Comparison of ENCODE assay signal across 28 cellular contexts in genomic region chr15:88987590-88987950, GRCh38.
A peak's percentile ranks its signal among the peaks of the same experiment; 100 is the strongest.
DNase-seq lines count a peak whose midpoint lies in the region; ATAC-seq, FAIRE-seq and TF ChIP-seq lines count a peak whose summit lies in the region.
"Had no signal": no experiment of that assay in that cellular context is flagged by ENCODE, and none has a peak within 500 bp of the region (broad histone marks: within the 10 kb centered on the region; RNA-seq: fewer than 3 reads in every experiment).

No MANE protein-coding gene starts in this region.

- H3K23ac ChIP-seq in H1 (ENCODE audit: insufficient read length) = no peak overlapping the region
- no peak overlapping the region for H3K23ac ChIP-seq in mesenchymal stem cell (ENCODE audit: low read length in 2 of 2)

- H3K79me1 ChIP-seq in H1 (ENCODE audit: low read depth, low read length) (no peaks in the 10 kb centered on the region), mesenchymal stem cell (replicated peaks; ENCODE audit: low read length, poor library complexity, severe bottlenecking) (no peaks in the 10 kb centered on the region)

- H4K20me1 ChIP-seq in H1 (replicated peaks in 1 of 2; ENCODE audit: control insufficient read depth in 1 of 2, insufficient read depth in 2 of 2, low read length in 2 of 2) = no peaks in the 10 kb centered on the region

- TF ChIP-seq EP300 in H1 (IDR thresholded peaks at IDR 0.05; ENCODE audit: borderline replicate concordance in 1 of 2, low read depth in 2 of 2, low read length in 2 of 2) (no peak), transverse colon (IDR thresholded peaks at IDR 0.05; ENCODE audit: low read depth) (no peak)

- TF ChIP-seq POLR2A in H1 (IDR thresholded peaks at IDR 0.05; ENCODE audit: control extremely low read depth in 1 of 2, low read depth in 2 of 2, low read length in 2 of 2) = no peak
- TF ChIP-seq POLR2A in transverse colon (IDR thresholded peaks at IDR 0.05) = no peak

- peak overlapping the region; percentile 70 for H4K5ac ChIP-seq in H1 (ENCODE audit: insufficient read length, low read depth, low read length)

- CTCF ChIA-PET in AG04450 (lab: Charles Lee) = interaction anchor here (1.4 to 2.5 kb wide), 2 partner anchors 16 to 83 kb away, joined by 7 to 8 read pairs; no protein-coding TSS in a partner anchor
- CTCF ChIA-PET in H1 (lab: Charles Lee; ENCODE audit: partially characterized antibody) = interaction anchor here (1.1 to 3.5 kb wide), 8 partner anchors 9 to 90 kb away, joined by 3 to 13 read pairs (median 6); no protein-coding TSS in a partner anchor

- H4K91ac ChIP-seq in H1 (replicated peaks; ENCODE audit: insufficient read length, low read length) (peak overlapping the region; percentile 96), mesenchymal stem cell (ENCODE audit: low read length) (no peak overlapping the region)

- H3K27me3 ChIP-seq in AG04450 (ENCODE audit: control insufficient read depth, insufficient read depth, low read length) (no peaks in the 10 kb centered on the region), HUES64 (ENCODE audit: insufficient read depth, low read length) (no peaks in the 10 kb centered on the region), H1 (replicated peaks in 1 of 4; ENCODE audit: control insufficient read depth in 3 of 4, extremely low read depth in 1 of 4, insufficient read depth in 3 of 4, low read length in 3 of 4) (no peaks in the 10 kb centered on the region), mesenchymal stem cell (ENCODE audit: control insufficient read depth in 1 of 2, insufficient read depth in 1 of 2, low read length in 2 of 2) (no peaks in the 10 kb centered on the region), transverse colon (peaks cover 4% of the 10 kb centered on the region)
- H3K27me3 ChIP-seq: BE2C, thyroid gland had no signal

- peak overlapping the region; percentile 53 to 61 for H3K4me2 ChIP-seq in H1 (ENCODE audit: insufficient read depth in 1 of 2, low read depth in 2 of 2, low read length in 2 of 2)
- no peak overlapping the region for H3K4me2 ChIP-seq in mesenchymal stem cell (ENCODE audit: low read length, poor library complexity, severe bottlenecking)

- H3K4ac ChIP-seq in H1 (replicated peaks; ENCODE audit: insufficient read length, low read depth, low read length) (peak overlapping the region; percentile 98), mesenchymal stem cell (ENCODE audit: low read depth in 1 of 2, low read length in 2 of 2) (no peak overlapping the region)

- H2BK12ac ChIP-seq in H1 (ENCODE audit: low read depth, low read length) (peak overlapping the region; percentile 96), mesenchymal stem cell (ENCODE audit: low read length in 2 of 2) (no peak overlapping the region)

- intact Hi-C loops in transverse colon (cut with DNase I; ENCODE audit: low total_unique reads) = no loop called here

- FAIRE-seq in H1 (lab: Jason Lieb, UNC) (no peak), urothelium cell line (lab: Jason Lieb, UNC) (no peak)
- FAIRE-seq: GM12878, TTC549 had no signal

- H2BK15ac ChIP-seq in H1 (ENCODE audit: low read length) = peak overlapping the region; percentile 10; the same call in 1 of the 2 replicates
- no peak overlapping the region for H2BK15ac ChIP-seq in mesenchymal stem cell (ENCODE audit: low read depth, poor library complexity, severe bottlenecking)

- H3K27ac ChIP-seq in AG04450 (ENCODE audit: low read depth, low read length) = peak overlapping the region; percentile 89
- peak overlapping the region; percentile 96 for H3K27ac ChIP-seq in HUES64 (ENCODE audit: low read depth, low read length)
- H3K27ac ChIP-seq in H1 (ENCODE audit: low read depth, low read length) = peak overlapping the region; percentile 80
- no peak overlapping the region for H3K27ac ChIP-seq in mesenchymal stem cell (ENCODE audit: low read length, poor library complexity, severe bottlenecking)
- no peak overlapping the region for H3K27ac ChIP-seq in transverse colon
- H3K27ac ChIP-seq: spleen, thyroid gland had no signal

- POLR2A ChIA-PET in AG04450 (lab: Yijun Ruan, JAX) = no interaction called here
- POLR2A ChIA-PET in H1 (lab: Charles Lee; ENCODE audit: partially characterized antibody) = interaction anchor here (0.9 to 11.2 kb wide), 12 partner anchors 7 to 92 kb away, joined by 3 to 145 read pairs (median 8); partner anchors contain the start of genes HAPLN3 and MFGE8

- H3K56ac ChIP-seq in H1 (replicated peaks; ENCODE audit: insufficient read length, low read depth, low read length) = peak overlapping the region; percentile 72

- in situ Hi-C loops in transverse colon (cut with MboI; ENCODE audit: low pct_ligation_motif_present in 1 of 4, low pct_unique_long_range_greater_than_20kb in 1 of 4, low sequenced_read_pairs in 3 of 4) = no loop called here

- peak overlapping the region; percentile 95 for H2BK120ac ChIP-seq in H1 (replicated peaks; ENCODE audit: low read depth, low read length)
- peak overlapping the region; percentile 82 for H2BK120ac ChIP-seq in mesenchymal stem cell (ENCODE audit: low read depth, low read length)

- H2BK5ac ChIP-seq in H1 (ENCODE audit: low read depth, low read length) = peak overlapping the region; percentile 98
- no peak overlapping the region for H2BK5ac ChIP-seq in mesenchymal stem cell (ENCODE audit: low read depth, low read length, poor library complexity, severe bottlenecking)

- DNase-seq in AG04450 (ENCODE audit: low read depth, low spot score) = no peak
- no peak for DNase-seq in H1 (ENCODE audit: low read depth in 1 of 2, low spot score in 2 of 2)
- no peak for DNase-seq in mesenchymal stem cell
- DNase-seq in NCI-H748 (lab: John Stamatoyannopoulos, UW; ENCODE audit: unreplicated experiment) = no peak
- no peak for DNase-seq in urothelium cell line (ENCODE audit: low spot score)
- DNase-seq in transverse colon = no peak
- DNase-seq: activated CD4-positive, alpha-beta T cell treated with anti-CD3 and anti-CD28 coated beads, Interleukin-2, amount 50 U/mL, for 4 hours; activated CD8-positive, alpha-beta memory T cell treated with anti-CD3 and anti-CD28 coated beads, Interleukin-2, amount 10 ng/mL, durations not matched to agents 7 days and 5 days; activated gamma-delta T cell treated with Interleukin-2 at 50 U/mL for 16 hours; activated T-cell treated with anti-CD3 and anti-CD28 coated beads, Interleukin-2, amount 50 U/mL, for 4 hours; BE2C; CD8-positive, alpha-beta memory T cell; DMS 273 treated with DMSO at 0.1 percent for 48 hours; head of caudate nucleus; NCI-H1092; NCI-H187; right cardiac atrium; spleen; stimulated activated CD4-positive, alpha-beta T cell treated with anti-CD3 and anti-CD28 coated beads, Interleukin-2, amount 100 ng/mL, for 24 hours; stimulated activated naive CD8-positive, alpha-beta T cell treated with anti-CD3 and anti-CD28 coated beads, Interleukin-15, amount 100 ng/mL, for 72 hours; T-helper 17 cell; thyroid gland had no signal

- TF ChIP-seq RAD21 in H1 (IDR thresholded peaks at IDR 0.05 in 1 of 2, conservative IDR thresholded peaks at IDR 0.05 in 1 of 2; ENCODE audit: low read depth in 2 of 2, low read length in 2 of 2) = no peak

- ATAC-seq in GM21737 (IDR thresholded peaks at IDR 0.05; ENCODE audit: unreplicated experiment) = no peak
- ATAC-seq: activated CD4-positive, CD25-positive, alpha-beta regulatory T cell treated with anti-CD3 and anti-CD28 coated beads, Interleukin-2, amount 50 U/mL, for 24 hours; activated CD8-positive, alpha-beta memory T cell treated with anti-CD3 and anti-CD28 coated beads, Interleukin-2, amount 10 ng/mL, durations not matched to agents 7 days and 5 days; activated T-cell treated with anti-CD3 and anti-CD28 coated beads, Interleukin-2, amount 50 U/mL, for 4 hours; GM12878; right cardiac atrium; stimulated activated naive CD8-positive, alpha-beta T cell treated with anti-CD3 and anti-CD28 coated beads, Interleukin-15, amount 100 ng/mL, for 72 hours; T-helper 17 cell had no signal

- H3K9ac ChIP-seq in HUES64 (ENCODE audit: low read depth, low read length) = peak overlapping the region; percentile 67
- peak overlapping the region in 3 of 4 experiments; percentile 1 to 54 (median 32); a peak in 4 of 7 replicates for H3K9ac ChIP-seq in H1 (replicated peaks in 1 of 4; ENCODE audit: extremely low read depth in 1 of 4, low read depth in 3 of 4, low read length in 3 of 4)
- H3K9ac ChIP-seq in mesenchymal stem cell (ENCODE audit: low read length) = no peak overlapping the region

- H3K14ac ChIP-seq in H1 (ENCODE audit: insufficient read length) (no peak overlapping the region), mesenchymal stem cell (ENCODE audit: low read length in 2 of 2) (peak overlapping the region in 1 of 2 experiments; percentile 53)

- H3K4me1 ChIP-seq in HUES64 (ENCODE audit: insufficient read depth, low read length) (peaks cover 63% of the 10 kb centered on the region), H1 (replicated peaks in 1 of 4; ENCODE audit: control insufficient read depth in 3 of 4, insufficient read depth in 4 of 4, low read length in 3 of 4) (peaks cover 11 to 38% (median 28%) of the 10 kb centered on the region in 4 experiments), mesenchymal stem cell (ENCODE audit: control insufficient read depth, insufficient read depth, low read depth, low read length) (peaks cover 22% of the 10 kb centered on the region), transverse colon (no peaks in the 10 kb centered on the region)

- no peaks in the 10 kb centered on the region for H3K36me3 ChIP-seq in HUES64 (ENCODE audit: insufficient read depth, low read length)
- H3K36me3 ChIP-seq in H1 (ENCODE audit: control insufficient read depth in 2 of 4, insufficient read depth in 4 of 4, low read length in 3 of 4) = no peaks in the 10 kb centered on the region
- no peaks in the 10 kb centered on the region for H3K36me3 ChIP-seq in mesenchymal stem cell (ENCODE audit: control insufficient read depth in 1 of 2, insufficient read depth in 2 of 2, low read depth in 1 of 2, low read length in 2 of 2)
- H3K36me3 ChIP-seq in transverse colon = no peaks in the 10 kb centered on the region
- H3K36me3 ChIP-seq: BE2C, spleen, thyroid gland had no signal

- H3K9me3 ChIP-seq in AG04450 (ENCODE audit: control insufficient read depth, insufficient read depth, low read length) (no peaks in the 10 kb centered on the region), HUES64 (ENCODE audit: insufficient read depth, low read depth, low read length) (0 out of 2 replicates have a peak, but pooled peaks cover 3% of the 10 kb centered on the region), H1 (ENCODE audit: insufficient read depth in 2 of 2, low read depth in 1 of 2, low read length in 1 of 2) (peaks cover 2 to 5% of the 10 kb centered on the region in 2 experiments; a peak in 1 of 4 replicates), mesenchymal stem cell (ENCODE audit: control insufficient read depth, low read length) (no peaks in the 10 kb centered on the region), transverse colon (no peaks in the 10 kb centered on the region)
- H3K9me3 ChIP-seq: BE2C, spleen, thyroid gland had no signal

- peak overlapping the region; percentile 37 for H2BK20ac ChIP-seq in H1 (ENCODE audit: low read length)

- peaks cover 5% of the 10 kb centered on the region for H3K23me2 ChIP-seq in H1 (ENCODE audit: low read depth, low read length)

- peak overlapping the region; percentile 99 for H3K18ac ChIP-seq in H1 (ENCODE audit: extremely low read depth, low read length)
- no peak overlapping the region for H3K18ac ChIP-seq in mesenchymal stem cell (ENCODE audit: low read depth in 1 of 2, low read length in 2 of 2)

- peak overlapping the region; percentile 99 for H2AK5ac ChIP-seq in H1 (ENCODE audit: low read depth, low read length)
- H2AK5ac ChIP-seq in mesenchymal stem cell (ENCODE audit: low read length, severe bottlenecking) = no peak overlapping the region

- peak overlapping the region; percentile 72; the same call in 1 of the 2 replicates for H4K8ac ChIP-seq in H1 (ENCODE audit: extremely low read depth, insufficient read depth, low read length)
- no peak overlapping the region for H4K8ac ChIP-seq in mesenchymal stem cell (ENCODE audit: low read length)

- H2AFZ ChIP-seq in H1 (ENCODE audit: low read length) (no peak overlapping the region), mesenchymal stem cell (ENCODE audit: low read depth, low read length) (no peak overlapping the region)

- no peaks in the 10 kb centered on the region for H3K79me2 ChIP-seq in H1 (ENCODE audit: control insufficient read depth in 1 of 2, insufficient read depth in 2 of 2, low read length in 2 of 2)

- 64% methylated on average over 8 of the region's 8 CpGs for WGBS in HUES64
- WGBS in H1 (ENCODE audit: extremely low coverage in 1 of 2, insufficient coverage in 1 of 2, insufficient read length in 1 of 2, insufficient replicate concordance in 2 of 2, low coverage in 1 of 2, low lambda C conversion rate in 2 of 2, missing lambda C conversion rate in 1 of 2), 2 experiments = 66% methylated on average over 8 of the region's 8 CpGs; no CpG with 5 or more reads in 1 of the 2 experiments
- WGBS in mesenchymal stem cell = 72% methylated on average over 8 of the region's 8 CpGs
- WGBS in transverse colon (ENCODE audit: low coverage in 1 of 2), 2 donors = 40 to 76% methylated on average over 1 to 8 of the region's 8 CpGs

- TF ChIP-seq CTCF in AG04450 (IDR thresholded peaks at IDR 0.05; ENCODE audit: low read depth, low read length) (no peak), H1 (IDR thresholded peaks at IDR 0.05; ENCODE audit: control extremely low read depth in 1 of 3, insufficient read depth in 1 of 3, low read depth in 1 of 3, low read length in 3 of 3) (no peak), transverse colon (IDR thresholded peaks at IDR 0.05) (no peak)

- H3K4me3 ChIP-seq in AG04450 (ENCODE audit: low read depth, low read length) (no peak overlapping the region), HUES64 (ENCODE audit: low read length) (no peak overlapping the region), H1 (ENCODE audit: extremely low read depth in 1 of 4, insufficient read depth in 2 of 4, low read depth in 3 of 4, low read length in 4 of 4) (peak overlapping the region in 2 of 4 experiments; percentile 8 to 23; a peak in 1 of 8 replicates), mesenchymal stem cell (ENCODE audit: insufficient read depth in 1 of 2, low read depth in 1 of 2, low read length in 2 of 2) (no peak overlapping the region), transverse colon (no peak overlapping the region)
- H3K4me3 ChIP-seq: GM12878, lung, spleen, thyroid gland had no signal

Comparison
In these comparisons a context has a peak if more than half of its experiments do, and no peak if none do; other contexts are left out.
1. H3K27ac ChIP-seq: peak in AG04450 (single experiment), HUES64 (single experiment) and H1 (single experiment); none in mesenchymal stem cell (single experiment) and transverse colon (0 of 4).